ENCODE assay signal across 8 cellular contexts in genomic region chr7:149239345-149240143, GRCh38. TPM values are rescaled to one million over a fixed set of nuclear protein-coding genes. Genes with fewer than 3 reads are reported as not detected.
DNase-seq lines count a peak whose midpoint lies in the region; ATAC-seq and TF ChIP-seq lines count a peak whose summit lies in the region.

ZNF212 (plus strand) TSS chr7:149239651; CDS start chr7:149239779, 128 bp downstream.

- peak within 1 kb of the TSS; percentile 80 for H3K9ac ChIP-seq in rectal smooth muscle tissue (ENCODE audit: low read length)

- no peaks in the 10 kb centered on the region for H3K4me1 ChIP-seq in right cardiac atrium (ENCODE audit: control insufficient read depth, insufficient read depth, low read length)
- peaks cover 7% of the 10 kb centered on the region for H3K4me1 ChIP-seq in rectal smooth muscle tissue (ENCODE audit: control insufficient read depth, insufficient read depth, low read length)
- no peaks in the 10 kb centered on the region for H3K4me1 ChIP-seq in aorta (ENCODE audit: control insufficient read depth in 1 of 2, insufficient read depth in 2 of 2, low read length in 2 of 2)

- H3K27ac ChIP-seq in right cardiac atrium (ENCODE audit: low read length) (peak within 1 kb of the TSS; percentile 40), rectal smooth muscle tissue (ENCODE audit: low read depth, low read length) (peak within 1 kb of the TSS; percentile 64), aorta (ENCODE audit: low read depth in 1 of 2, low read length in 2 of 2) (no peak within 1 kb of the TSS)

- peak within 1 kb of the TSS; percentile 79 for H3K4me3 ChIP-seq in right cardiac atrium (ENCODE audit: low read length)
- H3K4me3 ChIP-seq in rectal smooth muscle tissue (ENCODE audit: low read length), result peak within 1 kb of the TSS; percentile 99
- H3K4me3 ChIP-seq in aorta (ENCODE audit: low read length in 2 of 2), result peak within 1 kb of the TSS; percentile 70 to 82

- H3K27me3 ChIP-seq in right cardiac atrium (ENCODE audit: control insufficient read depth, insufficient read depth), result no peaks in the 10 kb centered on the region
- no peaks in the 10 kb centered on the region for H3K27me3 ChIP-seq in rectal smooth muscle tissue (ENCODE audit: control insufficient read depth, insufficient read depth, low read length)
- H3K27me3 ChIP-seq in aorta (ENCODE audit: control insufficient read depth in 1 of 2, insufficient read depth in 2 of 2, low read length in 1 of 2), result no peaks in the 10 kb centered on the region

- ATAC-seq in HG02884 (IDR thresholded peaks at IDR 0.05; ENCODE audit: unreplicated experiment), result peak; percentile 99
- ATAC-seq in right cardiac atrium, result peak; percentile 100
- peak; percentile 100 for ATAC-seq in aorta (ENCODE audit: low FRiP score)

- intact Hi-C loops in T-helper 1 cell treated with Interleukin-12 subunit alpha and Interleukin-12 subunit beta and Interleukin-4 antibody, amounts not matched to agents 30 ng/mL and 1 ng/mL, for 36 hours (cut with micrococcal nuclease), result loop anchor here (1.0 to 2.0 kb wide), 13 partner anchors 23 to 386 kb away; partner anchors contain the start of genes ZNF398, ZNF425, ZNF746 and ZNF783
- intact Hi-C loops in right cardiac atrium (cut with DNase I) (no loop called here), aorta (cut with DNase I) (loop anchor here in 1 of 2 donors (5.0 kb wide), 1 partner anchor 42 kb away; the partner anchor contains the start of gene ZNF282)

- H3K9me3 ChIP-seq in right cardiac atrium (ENCODE audit: control insufficient read depth, low read length) (no peaks in the 10 kb centered on the region), aorta (ENCODE audit: control insufficient read depth, low read length) (no peaks in the 10 kb centered on the region)

- peak; percentile 70 for TF ChIP-seq POLR2A in GM15510 (IDR thresholded peaks at IDR 0.05; ENCODE audit: borderline replicate concordance, extremely low read depth, insufficient read length)

- whole genome bisulfite sequencing in right cardiac atrium, result under 1% methylated on average over 64 of the region's 64 CpGs
- 0% methylated on average over 55 to 64 of the region's 64 CpGs for WGBS in aorta, 2 donors

- H3K36me3 ChIP-seq in rectal smooth muscle tissue (ENCODE audit: control insufficient read depth, insufficient read depth, low read length), result no peaks in the 10 kb centered on the region
- H3K36me3 ChIP-seq in aorta (ENCODE audit: control insufficient read depth in 1 of 2, insufficient read depth in 2 of 2, low read length in 1 of 2), result no peaks in the 10 kb centered on the region

- DNase-seq in NCI-H1694 (lab: John Stamatoyannopoulos, UW) (peak; percentile 73), amniotic stem cell (lab: John Stamatoyannopoulos, UW) (peak; percentile 89), right cardiac atrium (peak; percentile 90 to 96 (median 95)), aorta (peak; percentile 94 to 96)

RNA-seq across cellular contexts. Expression of gene ZNF212, which starts in this region (rescaled TPM):
- 14.3 and 14.6 TPM in 2 replicates for total RNA-seq in T-helper 1 cell treated with Interleukin-12 subunit alpha and Interleukin-12 subunit beta and Interleukin-4 antibody, amounts not matched to agents 30 ng/mL and 1 ng/mL, for 36 hours
- 1 to 10 TPM; 4.5 to 5.7 (median 5.3) TPM for total RNA-seq in right cardiac atrium
- 4.7 TPM for polyA plus RNA-seq in right cardiac atrium
- total RNA-seq in aorta, result 10 to 100 TPM in 1 of 2 donors, 1 to 10 TPM in 1; 7.8 to 11.7 TPM
- polyA plus RNA-seq in aorta, result 10 to 100 TPM in 1 of 2 donors, 1 to 10 TPM in 1; 8.6 to 11.6 TPM

Comparison
In these comparisons a context has a peak if more than half of its experiments do, and no peak if none do; other contexts are left out.
1. H3K27ac ChIP-seq: peak in right cardiac atrium (single experiment) and rectal smooth muscle tissue (single experiment); none in aorta (0 of 2).
2. Peak in every context shown above with its lines, with median percentiles within 50 percentile points of each other: ATAC-seq, DNase-seq and H3K4me3 ChIP-seq.